8 cellular contexts compared by ENCODE assay signal in genomic region chr1:23485002-23485332, GRCh38. TPM values are rescaled to one million over a fixed set of nuclear protein-coding genes. Genes with fewer than 3 reads are reported as not detected.
A peak's percentile ranks its signal among the peaks of the same experiment; 100 is the strongest.
DNase-seq lines count a peak whose midpoint lies in the region; ATAC-seq and TF ChIP-seq lines count a peak whose summit lies in the region.

No MANE protein-coding gene starts in this region.

- H3K36me3 Mint-ChIP-seq in CD8-positive, alpha-beta T cell: no peaks in the 10 kb centered on the region
- no peaks in the 10 kb centered on the region for H3K36me3 Mint-ChIP-seq in endothelial cell (ENCODE audit: low read depth, unreplicated experiment)

- peaks cover 9% of the 10 kb centered on the region for H3K27me3 Mint-ChIP-seq in CD8-positive, alpha-beta T cell (ENCODE audit: low read depth)
- peaks cover 5% of the 10 kb centered on the region for H3K27me3 Mint-ChIP-seq in endothelial cell (ENCODE audit: unreplicated experiment)

- no TSS peak for BruUV-seq in OCI-LY7 (replicated peaks; lab: Mats Ljungman, UMichigan)

- H2AFZ ChIP-seq in OCI-LY7 (ENCODE audit: low read length): peak overlapping the region; percentile 69

- no peaks in the 10 kb centered on the region for H3K9me3 ChIP-seq in CD8-positive, alpha-beta T cell (ENCODE audit: low read length)
- H3K9me3 ChIP-seq in OCI-LY7 (ENCODE audit: low read length): no peaks in the 10 kb centered on the region
- H3K9me3 ChIP-seq in prostate gland: no peaks in the 10 kb centered on the region

- H3K27ac Mint-ChIP-seq in CD8-positive, alpha-beta T cell: no peak overlapping the region
- H3K27ac Mint-ChIP-seq in endothelial cell (ENCODE audit: unreplicated experiment): peak overlapping the region; percentile 86

- 49% methylated on average over 7 of the region's 7 CpGs for WGBS in prostate gland

- no peaks in the 10 kb centered on the region for H3K27me3 ChIP-seq in CD8-positive, alpha-beta T cell (ENCODE audit: insufficient read depth, low read length)
- H3K27me3 ChIP-seq in prostate gland (replicated peaks; ENCODE audit: insufficient read depth): no peaks in the 10 kb centered on the region

- no peak for TF ChIP-seq CTCF in CD8-positive, alpha-beta T cell (IDR thresholded peaks at IDR 0.05)
- TF ChIP-seq CTCF in OCI-LY7 (conservative IDR thresholded peaks at IDR 0.05; ENCODE audit: low read length) (no peak), endothelial cell (IDR thresholded peaks at IDR 0.05; ENCODE audit: unreplicated experiment) (no peak), prostate gland (IDR thresholded peaks at IDR 0.05) (no peak)

- peaks cover 12% of the 10 kb centered on the region for H3K4me1 ChIP-seq in CD8-positive, alpha-beta T cell (ENCODE audit: insufficient read depth, low read length)
- H3K4me1 ChIP-seq in OCI-LY7 (ENCODE audit: insufficient read depth, low read length, poor library complexity, severe bottlenecking) (peaks cover 46% of the 10 kb centered on the region), prostate gland (replicated peaks) (no peaks in the 10 kb centered on the region)

- ATAC-seq in CD8-positive, alpha-beta T cell: no peak
- no peak for ATAC-seq in GM21360 (IDR thresholded peaks at IDR 0.05; ENCODE audit: unreplicated experiment)

- no peaks in the 10 kb centered on the region for H4K20me1 ChIP-seq in OCI-LY7 (ENCODE audit: insufficient read depth, low read length)

- intact Hi-C loops in CD8-positive, alpha-beta T cell (cut with DNase I, micrococcal nuclease): loop anchor here (2.0 kb wide), 5 partner anchors 46 to 466 kb away; partner anchors contain the start of genes E2F2 (in 1 of the 2), HNRNPR (in 1 of the 2), KDM1A (in 1 of the 2) and TCEA3 (in 1 of the 2)
- intact Hi-C loops in OCI-LY7 (cut with micrococcal nuclease; ENCODE audit: unreplicated experiment): loop anchor here (2.0 kb wide), 1 partner anchor 40 kb away; no protein-coding TSS in a partner anchor
- intact Hi-C loops in prostate gland (cut with DNase I): no loop called here

- CTCF ChIA-PET in CD8-positive, alpha-beta T cell (lab: Charles Lee): interaction anchor here (1.0 to 6.8 kb wide), 6 partner anchors 13 to 152 kb away, joined by 3 to 45 read pairs (median 4); no protein-coding TSS in a partner anchor
- CTCF ChIA-PET in OCI-LY7 (lab: Charles Lee; ENCODE audit: unreplicated experiment): interaction anchor here (1.0 to 2.5 kb wide), 2 partner anchors 12 to 233 kb away, joined by 7 to 9 read pairs; no protein-coding TSS in a partner anchor

- no peak for DNase-seq in CD8-positive, alpha-beta T cell
- DNase-seq in OCI-LY7 (ENCODE audit: low spot score) (no peak), endothelial cell (ENCODE audit: low spot score) (no peak), prostate gland (ENCODE audit: low spot score) (no peak), DMS114 treated with DMSO at 0.1 percent for 48 hours (lab: John Stamatoyannopoulos, UW; ENCODE audit: unreplicated experiment) (no peak), HuH-7.5 (ENCODE audit: low spot score) (no peak), GOT3 (lab: John Stamatoyannopoulos, UW) (no peak)

- H3K27ac ChIP-seq in CD8-positive, alpha-beta T cell (ENCODE audit: low read depth, low read length): no peak overlapping the region
- H3K27ac ChIP-seq in OCI-LY7 (ENCODE audit: low read depth, low read length, poor library complexity, severe bottlenecking) (no peak overlapping the region), prostate gland (peak overlapping the region; percentile 91 to 93)

- no peak for TF ChIP-seq POLR2A in prostate gland (IDR thresholded peaks at IDR 0.05)

- no peaks in the 10 kb centered on the region for H3K79me2 ChIP-seq in OCI-LY7 (ENCODE audit: insufficient read depth, low read depth, low read length)

- H3K4me1 Mint-ChIP-seq in CD8-positive, alpha-beta T cell (ENCODE audit: low read depth): peaks cover 17% of the 10 kb centered on the region
- peaks cover 12% of the 10 kb centered on the region for H3K4me1 Mint-ChIP-seq in endothelial cell (ENCODE audit: unreplicated experiment)

- POLR2A ChIA-PET in CD8-positive, alpha-beta T cell (lab: Charles Lee): interaction anchor here (0.7 to 1.5 kb wide), 5 partner anchors 12 to 140 kb away, joined by 3 to 5 read pairs (median 4); partner anchors contain the start of gene ID3
- POLR2A ChIA-PET in OCI-LY7 (lab: Charles Lee): interaction anchor here (0.6 to 2.0 kb wide), 10 partner anchors 9 to 736 kb away, joined by 3 to 6 read pairs (median 3); no protein-coding TSS in a partner anchor

- H3K4me3 Mint-ChIP-seq in CD8-positive, alpha-beta T cell: peak overlapping the region; percentile 87
- H3K4me3 Mint-ChIP-seq in endothelial cell (ENCODE audit: unreplicated experiment): peak overlapping the region; percentile 89

- H3K4me2 ChIP-seq in OCI-LY7 (ENCODE audit: low read length): peak overlapping the region; percentile 86

- H3K36me3 ChIP-seq in CD8-positive, alpha-beta T cell (ENCODE audit: insufficient read depth, low read length): no peaks in the 10 kb centered on the region
- H3K36me3 ChIP-seq in OCI-LY7 (ENCODE audit: insufficient read depth, low read length) (no peaks in the 10 kb centered on the region), prostate gland (no peaks in the 10 kb centered on the region)

- H3K9me3 Mint-ChIP-seq in CD8-positive, alpha-beta T cell: no peaks in the 10 kb centered on the region
- H3K9me3 Mint-ChIP-seq in endothelial cell (ENCODE audit: unreplicated experiment): no peaks in the 10 kb centered on the region

- no peaks in the 10 kb centered on the region for H3K9me2 ChIP-seq in OCI-LY7 (ENCODE audit: insufficient read depth, low read length)

- H3K4me3 ChIP-seq in CD8-positive, alpha-beta T cell (ENCODE audit: low read depth, low read length): peak overlapping the region; percentile 45
- H3K4me3 ChIP-seq in OCI-LY7 (ENCODE audit: low read depth, low read length, poor library complexity, severe bottlenecking) (peak overlapping the region; percentile 75), prostate gland (peak overlapping the region; percentile 90 to 98)

RNA-seq across cellular contexts. Expression of gene ASAP3, which starts 1.0 kb away (rescaled TPM):
- 1 to 10 TPM in 1 of 2 experiments, under 1 TPM in 1; 0.81 to 1.0 TPM for total RNA-seq in CD8-positive, alpha-beta T cell
- total RNA-seq in OCI-LY7 (2014; rRNA removed; shearing (Covaris generic)): 5.4 and 5.9 TPM in 2 replicates
- total RNA-seq in OCI-LY7 (2022): 14.9 and 18.0 TPM in 2 replicates
- 36.4 TPM for total RNA-seq in endothelial cell (ENCODE audit: unreplicated experiment)
- total RNA-seq in prostate gland: 10 to 100 TPM; 76.5 to 83.1 TPM

RNA-seq across cellular contexts. Expression of gene E2F2, which starts 46.1 kb away (rescaled TPM):
- under 1 TPM; 0.19 to 0.38 TPM for total RNA-seq in CD8-positive, alpha-beta T cell
- total RNA-seq in OCI-LY7 (2014; rRNA removed; shearing (Covaris generic)): 176 and 203 TPM in 2 replicates
- 212 and 224 TPM in 2 replicates for total RNA-seq in OCI-LY7 (2022)
- 0.69 TPM for total RNA-seq in endothelial cell (ENCODE audit: unreplicated experiment)
- total RNA-seq in prostate gland: 1 to 10 TPM; 1.0 to 4.1 TPM

Comparison
In these comparisons a context has a peak if more than half of its experiments do, and no peak if none do; other contexts are left out.
1. H3K27ac ChIP-seq: peak in prostate gland (2 of 2); none in CD8-positive, alpha-beta T cell (single experiment) and OCI-LY7 (single experiment).
2. RNA of gene E2F2, which starts 46.1 kb away (total RNA-seq): 176 to 224 TPM in OCI-LY7; 1.0 to 4.1 TPM in prostate gland, 0.69 TPM in endothelial cell (single experiment) and 0.19 to 0.38 TPM in CD8-positive, alpha-beta T cell; every median in the first group is over 10 times any median in the second.
3. Peak in every context shown above with its lines, with median percentiles within 50 percentile points of each other: H3K4me3 ChIP-seq.